ENCODE assay signal across 12 cellular contexts in genomic region chr16:24315343-24315742, GRCh38. TPM values are rescaled to one million over a fixed set of nuclear protein-coding genes. Genes with fewer than 3 reads are reported as not detected.
"Had no signal": no experiment of that assay in that cellular context is flagged by ENCODE, and none has a peak within 500 bp of the region (broad histone marks: within the 10 kb centered on the region; RNA-seq: fewer than 3 reads in every experiment).

No MANE protein-coding gene starts in this region.

- H3K27ac ChIP-seq: GM23248 had no signal

- H3K4me3 ChIP-seq: GM23248, GM23338, HAP-1 had no signal

- H3K36me3 ChIP-seq: HAP-1 had no signal

- H3K9ac ChIP-seq: GM23248 had no signal

- H3K9me3 Mint-ChIP-seq: GM23338, H9 had no signal

- H2AFZ ChIP-seq: GM23248, GM23338 had no signal

- H3K4me1 ChIP-seq: HAP-1 had no signal

- H3K4me2 ChIP-seq: GM23338 had no signal

- H3K4me3 Mint-ChIP-seq: GM23338, H9, HFFc6 had no signal

- ATAC-seq: GM23338, HCT116 had no signal

- H3K27ac Mint-ChIP-seq: GM23338, H9, HFFc6 had no signal

- H3K9me3 ChIP-seq: HAP-1 had no signal

- DNase-seq: GM23248, GOT3, H7, H9, HCEC 1CT, HFFc6 had no signal

- FAIRE-seq: H1, H54 had no signal

RNA-seq across cellular contexts. Expression of gene CACNG3, which starts 59.2 kb away (rescaled TPM):
- total RNA-seq: GM23248, GM23338, H1, H4, H7, H9, HFFc6 had no signal
- polyA plus RNA-seq: GM23248, GM23338 had no signal
